Comparison of ENCODE assay signal across 1 cellular context in the genomic region with DNA sequence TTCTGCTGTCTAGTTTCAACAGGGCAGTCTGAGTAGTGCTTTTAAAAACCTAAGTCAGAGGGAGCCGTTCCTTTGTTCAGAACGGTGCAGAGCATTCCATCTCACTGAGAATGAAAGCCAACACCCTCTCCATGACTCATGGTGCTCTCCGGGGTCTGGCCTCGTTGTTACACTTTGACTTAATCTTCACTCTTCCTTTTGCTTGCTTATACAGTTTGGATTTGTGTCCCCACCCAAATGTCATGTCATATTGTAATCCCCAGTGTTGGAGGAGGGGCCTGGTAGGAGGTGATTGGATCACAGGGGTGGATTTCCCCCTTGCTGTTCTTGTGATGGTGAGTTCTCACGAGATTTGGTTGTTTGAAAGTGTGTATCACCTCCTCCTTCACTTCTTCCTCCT.
TF ChIP-seq lines count a peak whose summit lies in the region.

No MANE protein-coding gene starts in this region.

TF ChIP-seq in WTC11, 78 proteins besides CTCF, POLR2A, EP300 and RAD21 (continued from another document):
- TF ChIP-seq, protein P1, sequence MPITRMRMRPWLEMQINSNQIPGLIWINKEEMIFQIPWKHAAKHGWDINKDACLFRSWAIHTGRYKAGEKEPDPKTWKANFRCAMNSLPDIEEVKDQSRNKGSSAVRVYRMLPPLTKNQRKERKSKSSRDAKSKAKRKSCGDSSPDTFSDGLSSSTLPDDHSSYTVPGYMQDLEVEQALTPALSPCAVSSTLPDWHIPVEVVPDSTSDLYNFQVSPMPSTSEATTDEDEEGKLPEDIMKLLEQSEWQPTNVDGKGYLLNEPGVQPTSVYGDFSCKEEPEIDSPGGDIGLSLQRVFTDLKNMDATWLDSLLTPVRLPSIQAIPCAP (CRISPR knock-in tag; IDR thresholded peaks at IDR 0.05): no peak
- TF ChIP-seq, protein P2, sequence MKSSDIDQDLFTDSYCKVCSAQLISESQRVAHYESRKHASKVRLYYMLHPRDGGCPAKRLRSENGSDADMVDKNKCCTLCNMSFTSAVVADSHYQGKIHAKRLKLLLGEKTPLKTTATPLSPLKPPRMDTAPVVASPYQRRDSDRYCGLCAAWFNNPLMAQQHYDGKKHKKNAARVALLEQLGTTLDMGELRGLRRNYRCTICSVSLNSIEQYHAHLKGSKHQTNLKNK (CRISPR knock-in tag; IDR thresholded peaks at IDR 0.05): no peak
